In genomic region chr22:35769974-35770373, GRCh38 we compare ENCODE assay signal across 38 cellular contexts. TPM values are rescaled to one million over a fixed set of nuclear protein-coding genes. Genes with fewer than 3 reads are reported as not detected.
"Had no signal": no experiment of that assay in that cellular context is flagged by ENCODE, and none has a peak within 500 bp of the region (broad histone marks: within the 10 kb centered on the region; RNA-seq: fewer than 3 reads in every experiment).

No MANE protein-coding gene starts in this region.

- DNase-seq: Karpas-422, Kasumi-1, KG1, MG63, MM.1S, MV-4-11, NCI-H1048, NCI-H1092, NCI-H1092 treated with DMSO at 0.1 percent for 48 hours, NCI-H1105, NCI-H1105 treated with DMSO at 0.1 percent for 48 hours, NCI-H1417, NCI-H1417 treated with DMSO at 0.1 percent for 48 hours, NCI-H1436, NCI-H1436 treated with DMSO at 0.1 percent for 48 hours, NCI-H146, NCI-H1694, NCI-H1694 treated with DMSO at 0.1 percent for 48 hours, NCI-H187, NCI-H187 treated with DMSO at 0.1 percent for 48 hours, NCI-H1930, NCI-H2029, NCI-H2029 treated with DMSO at 0.1 percent for 48 hours, NCI-H2081, NCI-H2081 treated with DMSO at 0.1 percent for 48 hours, NCI-H2107, NCI-H2171, NCI-H2171 treated with DMSO at 0.1 percent for 48 hours, NCI-H2227 treated with DMSO at 0.1 percent for 48 hours, NCI-H226, NCI-H345, NCI-H446, NCI-H446 treated with DMSO at 0.1 percent for 48 hours had no signal

- H3K27me3 ChIP-seq: MG63 had no signal

- H3K27ac ChIP-seq: KMS-11 had no signal

- H3K4me3 ChIP-seq: MG63 had no signal

- H3K9me3 ChIP-seq: MG63 had no signal

RNA-seq across cellular contexts. Expression of gene APOL5, which starts 52.3 kb away (rescaled TPM):
- total RNA-seq: LHCN-M2, M059J, MCF 10A, NCI-H460 had no signal
